13 cellular contexts compared by ENCODE assay signal in the genomic region with DNA sequence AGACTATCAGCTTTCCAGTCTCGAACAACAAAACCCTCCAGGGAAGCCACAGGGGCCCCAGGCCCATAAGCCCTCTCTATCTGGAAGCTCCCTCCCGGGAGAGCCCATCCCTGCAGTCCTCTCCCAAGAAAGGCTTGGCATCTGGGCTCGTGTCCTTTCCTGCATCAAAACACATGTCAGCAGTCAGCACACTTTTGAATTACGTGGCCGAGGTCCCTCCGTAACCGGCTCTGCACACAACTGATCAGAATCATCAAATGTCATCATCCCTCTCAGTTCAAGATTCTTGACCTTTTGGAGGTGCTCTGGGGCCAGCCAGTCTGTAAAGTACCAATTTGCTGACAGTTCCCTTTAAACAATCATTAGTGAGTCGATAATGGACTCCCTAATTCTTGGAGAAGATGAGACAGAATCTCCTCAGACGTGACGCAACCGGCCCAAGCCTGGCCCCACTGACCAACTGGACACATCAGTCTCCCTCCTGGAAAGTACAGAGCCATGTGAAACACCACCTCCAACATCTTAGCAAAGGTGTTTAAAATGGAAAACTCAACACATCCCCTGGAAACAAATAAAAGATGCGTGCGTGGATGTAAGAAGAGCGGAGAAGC.
"Had no signal": no experiment of that assay in that cellular context is flagged by ENCODE, and none has a peak within 500 bp of the region (broad histone marks: within the 10 kb centered on the region; RNA-seq: fewer than 3 reads in every experiment).

No MANE protein-coding gene starts in this region.

- H3K36me3 Mint-ChIP-seq: natural killer cell treated with Interleukin-12 subunit alpha and Interleukin-12 subunit beta and Interleukin-15 and Interleukin-18, amount 100 ng/mL, for 72 hours had no signal

- H3K36me3 ChIP-seq: uterus had no signal

- H2AFZ ChIP-seq: hepatocyte had no signal

- H3K27me3 ChIP-seq: brain microvascular endothelial cell, hepatocyte, uterus had no signal

- DNase-seq: activated CD4-positive, alpha-beta T cell treated with anti-CD3 and anti-CD28 coated beads, Interleukin-2, amount 50 U/mL, for 48 hours; activated gamma-delta T cell treated with Interleukin-2 at 50 U/mL for 16 hours; activated naive CD8-positive, alpha-beta T cell treated with anti-CD3 and anti-CD28 coated beads, Interleukin-2, amount 10 ng/mL, durations not matched to agents 7 days and 5 days; activated T-cell treated with anti-CD3 and anti-CD28 coated beads, Interleukin-2, amount 50 U/mL, for 48 hours; anterior cingulate cortex; brain microvascular endothelial cell; stimulated activated naive CD8-positive, alpha-beta T cell treated with anti-CD3 and anti-CD28 coated beads, Interleukin-15, amount 100 ng/mL, for 72 hours; uterus had no signal

- H3K9me3 ChIP-seq: uterus had no signal

- H3K27ac Mint-ChIP-seq: activated naive CD8-positive, alpha-beta T cell treated with anti-CD3 and anti-CD28 coated beads, Interleukin-2, amount 10 ng/mL, durations not matched to agents 7 days and 5 days; natural killer cell treated with Interleukin-12 subunit alpha and Interleukin-12 subunit beta and Interleukin-15 and Interleukin-18, amount 100 ng/mL, for 72 hours had no signal

- H3K4me3 ChIP-seq: hepatocyte, uterus had no signal

- H3K4me3 Mint-ChIP-seq: activated naive CD8-positive, alpha-beta T cell treated with anti-CD3 and anti-CD28 coated beads, Interleukin-2, amount 10 ng/mL, durations not matched to agents 7 days and 5 days; natural killer cell treated with Interleukin-12 subunit alpha and Interleukin-12 subunit beta and Interleukin-15 and Interleukin-18, amount 100 ng/mL, for 72 hours; stimulated activated naive CD8-positive, alpha-beta T cell treated with anti-CD3 and anti-CD28 coated beads, Interleukin-15, amount 100 ng/mL, for 72 hours; T-helper 2 cell treated with Interferon-gamma antibody and Interleukin-4, amounts not matched to agents 5 μg/mL and 100 μg/mL, for 36 hours had no signal

- H3K9me3 Mint-ChIP-seq: activated naive CD8-positive, alpha-beta T cell treated with anti-CD3 and anti-CD28 coated beads, Interleukin-2, amount 10 ng/mL, durations not matched to agents 7 days and 5 days; natural killer cell treated with Interleukin-12 subunit alpha and Interleukin-12 subunit beta and Interleukin-15 and Interleukin-18, amount 100 ng/mL, for 72 hours; stimulated activated naive CD8-positive, alpha-beta T cell treated with anti-CD3 and anti-CD28 coated beads, Interleukin-15, amount 100 ng/mL, for 72 hours; T-helper 2 cell treated with Interferon-gamma antibody and Interleukin-4, amounts not matched to agents 5 μg/mL and 100 μg/mL, for 36 hours had no signal

- FAIRE-seq: endometrium had no signal

- H3K4me2 ChIP-seq: hepatocyte had no signal

- H3K4me1 Mint-ChIP-seq: activated naive CD8-positive, alpha-beta T cell treated with anti-CD3 and anti-CD28 coated beads, Interleukin-2, amount 10 ng/mL, durations not matched to agents 7 days and 5 days had no signal

- H3K27ac ChIP-seq: brain microvascular endothelial cell, uterus had no signal

- H3K27me3 Mint-ChIP-seq: activated naive CD8-positive, alpha-beta T cell treated with anti-CD3 and anti-CD28 coated beads, Interleukin-2, amount 10 ng/mL, durations not matched to agents 7 days and 5 days; natural killer cell treated with Interleukin-12 subunit alpha and Interleukin-12 subunit beta and Interleukin-15 and Interleukin-18, amount 100 ng/mL, for 72 hours; stimulated activated naive CD8-positive, alpha-beta T cell treated with anti-CD3 and anti-CD28 coated beads, Interleukin-15, amount 100 ng/mL, for 72 hours had no signal

- ATAC-seq: natural killer cell treated with Interleukin-12 subunit alpha and Interleukin-12 subunit beta and Interleukin-15 and Interleukin-18, amount 100 ng/mL, for 72 hours; sciatic nerve; stimulated activated naive CD8-positive, alpha-beta T cell treated with anti-CD3 and anti-CD28 coated beads, Interleukin-15, amount 100 ng/mL, for 72 hours had no signal
